In genomic region chr1:198656500-198656932, GRCh38 we compare ENCODE assay signal across 8 cellular contexts. TPM values are rescaled to one million over a fixed set of nuclear protein-coding genes. Genes with fewer than 3 reads are reported as not detected.
A peak's percentile ranks its signal among the peaks of the same experiment; 100 is the strongest.
DNase-seq lines count a peak whose midpoint lies in the region; ATAC-seq lines count a peak whose summit lies in the region.

No MANE protein-coding gene starts in this region.

- no peak overlapping the region for H3K4me3 ChIP-seq in esophagus (ENCODE audit: low read depth in 1 of 2, low read length in 2 of 2)

- no peaks in the 10 kb centered on the region for H3K4me1 ChIP-seq in esophagus (ENCODE audit: control insufficient read depth in 2 of 2, insufficient read depth in 2 of 2, low read length in 1 of 2)

- WGBS in esophagus, 2 donors: 74 to 81% methylated on average over 4 of the region's 4 CpGs

- no peaks in the 10 kb centered on the region for H3K36me3 ChIP-seq in esophagus (ENCODE audit: control insufficient read depth in 2 of 2, insufficient read depth in 2 of 2, low read length in 1 of 2)

- peak; percentile 30 for ATAC-seq in HG03378 (IDR thresholded peaks at IDR 0.05; ENCODE audit: unreplicated experiment)

- no peaks in the 10 kb centered on the region for H3K9me3 ChIP-seq in esophagus (ENCODE audit: control insufficient read depth in 2 of 2, insufficient read depth in 1 of 2, low read depth in 1 of 2, low read length in 1 of 2)

- DNase-seq in EH (ENCODE audit: low read depth) (peak; percentile 49), DMS79 (lab: John Stamatoyannopoulos, UW) (no peak), NCI-H1417 (lab: John Stamatoyannopoulos, UW) (no peak), T1000 (lab: John Stamatoyannopoulos, UW) (no peak)
- peak; percentile 81 for DNase-seq in activated CD4-positive, alpha-beta T cell treated with anti-CD3 and anti-CD28 coated beads for 48 hours
- peak; percentile 55 for DNase-seq in stimulated activated CD8-positive, alpha-beta memory T cell treated with anti-CD3 and anti-CD28 coated beads, Interleukin-12 subunit alpha, Interleukin-12 subunit beta, amount 100 ng/mL, for 4 hours (ENCODE audit: low read depth)

- H3K27me3 ChIP-seq in esophagus (ENCODE audit: control insufficient read depth in 1 of 2, insufficient read depth in 2 of 2, low read length in 2 of 2): no peaks in the 10 kb centered on the region

- peak overlapping the region; percentile 42 to 47 for H3K27ac ChIP-seq in esophagus (ENCODE audit: low read depth in 2 of 2, low read length in 1 of 2)

RNA-seq across cellular contexts. Expression of gene PTPRC, which starts 17.7 kb away (rescaled TPM):
- polyA plus RNA-seq in esophagus: 1 to 10 TPM; 1.2 to 3.0 TPM

Comparison
In these comparisons a context has a peak if more than half of its experiments do, and no peak if none do; other contexts are left out.
1. DNase-seq: peak in EH (single experiment), activated CD4-positive, alpha-beta T cell treated with anti-CD3 and anti-CD28 coated beads for 48 hours (single experiment) and stimulated activated CD8-positive, alpha-beta memory T cell treated with anti-CD3 and anti-CD28 coated beads, Interleukin-12 subunit alpha, Interleukin-12 subunit beta, amount 100 ng/mL, for 4 hours (single experiment); none in DMS79 (single experiment), NCI-H1417 (0 of 3) and T1000 (single experiment).